8 cellular contexts compared by ENCODE assay signal in genomic region chr1:99766378-99766800, GRCh38. TPM values are rescaled to one million over a fixed set of nuclear protein-coding genes. Genes with fewer than 3 reads are reported as not detected.
DNase-seq lines count a peak whose midpoint lies in the region; FAIRE-seq and TF ChIP-seq lines count a peak whose summit lies in the region.

Gene FRRS1, minus strand, starts transcription at chr1:99766635. Its CDS starts 17,867 bp downstream, at chr1:99748768.

- peak within 1 kb of the TSS; percentile 74 for H3K9ac ChIP-seq in iPS-20b (ENCODE audit: low read depth, low read length)

- H3K4me1 ChIP-seq in SJSA1 (replicated peaks) (no peaks in the 10 kb centered on the region), iPS-20b (ENCODE audit: insufficient read depth, low read length) (peaks cover 16% of the 10 kb centered on the region), small intestine (ENCODE audit: control insufficient read depth in 2 of 2, insufficient read depth in 1 of 2, low read depth in 1 of 2, low read length in 1 of 2) (no peaks in the 10 kb centered on the region)

- DNase-seq in A172 (ENCODE audit: low spot score): peak; percentile 75
- peak; percentile 8 for DNase-seq in HFFc6
- DNase-seq in M059J (ENCODE audit: low read depth): peak; percentile 93
- DNase-seq in SJSA1 (ENCODE audit: low read depth in 1 of 2, low spot score in 2 of 2): peak; percentile 48 to 53
- DNase-seq in brain pericyte (ENCODE audit: low read depth, low spot score): peak; percentile 32
- DNase-seq in small intestine: peak; percentile 83

- TF ChIP-seq CTCF in GM12872 (IDR thresholded peaks at IDR 0.05; ENCODE audit: insufficient read depth, low read depth, low read length) (0 out of 3 replicates have a peak, but pooled peaks have one; percentile 4), HFFc6 (IDR thresholded peaks at IDR 0.05) (no peak)

- peak within 1 kb of the TSS; percentile 88 for H3K4me3 Mint-ChIP-seq in HFFc6

- H3K4me3 ChIP-seq in SJSA1 (peak within 1 kb of the TSS; percentile 39), iPS-20b (ENCODE audit: low read length) (peak within 1 kb of the TSS; percentile 78), small intestine (ENCODE audit: low read depth in 1 of 2, low read length in 2 of 2) (peak within 1 kb of the TSS; percentile 37 to 84)

- H3K27me3 ChIP-seq in SJSA1 (replicated peaks) (no peaks in the 10 kb centered on the region), iPS-20b (ENCODE audit: insufficient read depth, low read length) (no peaks in the 10 kb centered on the region), small intestine (ENCODE audit: control insufficient read depth in 2 of 2, insufficient read depth in 2 of 2, low read length in 2 of 2) (no peaks in the 10 kb centered on the region)

- H3K36me3 ChIP-seq in SJSA1 (no peaks in the 10 kb centered on the region), iPS-20b (ENCODE audit: insufficient read depth, low read depth, low read length) (no peaks in the 10 kb centered on the region), small intestine (ENCODE audit: control insufficient read depth in 2 of 2, insufficient read depth in 2 of 2, low read length in 2 of 2) (no peaks in the 10 kb centered on the region)

- H3K9me3 ChIP-seq in SJSA1 (replicated peaks) (no peaks in the 10 kb centered on the region), iPS-20b (ENCODE audit: insufficient read depth, low read depth, low read length) (no peaks in the 10 kb centered on the region), small intestine (ENCODE audit: control insufficient read depth, low read depth) (no peaks in the 10 kb centered on the region)

- H3K27me3 Mint-ChIP-seq in HFFc6 (ENCODE audit: insufficient read depth): peaks cover 9% of the 10 kb centered on the region

- H3K9me3 Mint-ChIP-seq in HFFc6: no peaks in the 10 kb centered on the region

- FAIRE-seq in small intestine (lab: Jason Lieb, UNC): no peak

- WGBS in small intestine, 3 donors: 0 to 1% (median 1%) methylated on average over 10 of the region's 10 CpGs

- no peaks in the 10 kb centered on the region for H3K36me3 Mint-ChIP-seq in HFFc6 (ENCODE audit: low read depth)

- peaks cover 15% of the 10 kb centered on the region; the same call in 1 of the 2 replicates for H3K4me1 Mint-ChIP-seq in HFFc6 (ENCODE audit: low read depth)

- H3K27ac ChIP-seq in SJSA1: no peak within 1 kb of the TSS
- H3K27ac ChIP-seq in iPS-20b (ENCODE audit: low read length): no peak within 1 kb of the TSS
- H3K27ac ChIP-seq in small intestine (ENCODE audit: low read depth in 1 of 2, low read length in 1 of 2): peak within 1 kb of the TSS; percentile 90 to 95

- H3K27ac Mint-ChIP-seq in HFFc6: peak within 1 kb of the TSS; percentile 4; the same call in 1 of the 2 replicates

RNA-seq across cellular contexts. Expression of gene FRRS1, which starts in this region (rescaled TPM):
- 2.8 and 4.8 TPM in 2 replicates for total RNA-seq in A172 (2014; rRNA removed; shearing (Covaris generic))
- 1 to 10 TPM in 1 of 6 experiments, under 1 TPM in 5; 0.22 to 1.1 (median 0.41) TPM for total RNA-seq in HFFc6 (2021; fragmentation: NEBNext Ultra II Directional; extraction: Animal tissue kit (Norgen Biotek cat#: 25700))
- 12.8 and 14.7 TPM in 2 replicates for total RNA-seq in M059J (2014; rRNA removed; shearing (Covaris generic))
- total RNA-seq in SJSA1 (2014; rRNA removed; shearing (Covaris generic)): 4.0 and 11.4 TPM in 2 replicates
- 1 to 10 TPM in 1 of 3 donors, under 1 TPM in 2; 0.45 to 2.5 (median 0.81) TPM for polyA plus RNA-seq in small intestine

Comparison
In these comparisons a context has a peak if more than half of its experiments do, and no peak if none do; other contexts are left out.
1. DNase-seq: peak in every context shown above with its lines; median percentile 93 in M059J; 83 in small intestine; 75 in A172; 50 in SJSA1; 32 in brain pericyte; 8 in HFFc6.
2. H3K27ac ChIP-seq: peak in small intestine (2 of 2); none in SJSA1 (single experiment) and iPS-20b (single experiment).
3. Peak in every context shown above with its lines, with median percentiles within 50 percentile points of each other: H3K4me3 ChIP-seq.